ENCODE assay signal across 11 cellular contexts in the genomic region with DNA sequence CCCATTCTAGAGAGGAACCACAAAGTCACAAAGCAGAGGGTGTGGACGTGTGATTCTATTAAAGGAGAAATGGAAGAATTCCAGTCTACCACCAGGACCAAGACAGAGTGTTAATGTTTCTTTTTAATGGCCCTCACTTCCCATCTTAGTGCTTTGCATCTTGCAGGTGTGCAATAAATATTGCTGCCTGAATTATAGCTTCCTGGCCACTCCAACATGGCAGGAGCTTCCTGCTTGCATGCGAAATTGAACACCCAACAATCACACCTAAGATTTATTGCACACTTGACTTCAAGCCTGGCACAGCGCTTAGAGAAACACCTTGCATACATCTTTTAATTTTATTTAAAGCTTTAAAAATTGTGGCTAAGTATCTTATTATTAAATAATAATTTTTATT.
"Had no signal": no experiment of that assay in that cellular context is flagged by ENCODE, and none has a peak within 500 bp of the region (broad histone marks: within the 10 kb centered on the region; RNA-seq: fewer than 3 reads in every experiment).

No MANE protein-coding gene starts in this region.

- H3K27me3 Mint-ChIP-seq: activated CD4-positive, alpha-beta memory T cell treated with anti-CD3 and anti-CD28 coated beads, Interleukin-2, amount 10 ng/mL, durations not matched to agents 7 days and 5 days had no signal

- H3K4me3 Mint-ChIP-seq: activated CD4-positive, alpha-beta memory T cell treated with anti-CD3 and anti-CD28 coated beads, Interleukin-2, amount 10 ng/mL, durations not matched to agents 7 days and 5 days; activated naive CD8-positive, alpha-beta T cell treated with anti-CD3 and anti-CD28 coated beads for 36 hours; activated T-cell treated with anti-CD3 and anti-CD28 coated beads, Interleukin-2, amount 50 U/mL, for 72 hours; endodermal cell had no signal

- H3K27ac ChIP-seq: breast epithelium, hepatocyte, thyroid gland had no signal

- H3K27me3 ChIP-seq: breast epithelium, hepatocyte, thyroid gland had no signal

- H3K27ac Mint-ChIP-seq: activated CD4-positive, alpha-beta memory T cell treated with anti-CD3 and anti-CD28 coated beads, Interleukin-2, amount 10 ng/mL, durations not matched to agents 7 days and 5 days; activated naive CD8-positive, alpha-beta T cell treated with anti-CD3 and anti-CD28 coated beads for 36 hours; activated T-cell treated with anti-CD3 and anti-CD28 coated beads, Interleukin-2, amount 50 U/mL, for 72 hours; endodermal cell had no signal

- DNase-seq: activated CD4-positive, alpha-beta memory T cell treated with anti-CD3 and anti-CD28 coated beads, Interleukin-2, amount 10 ng/mL, durations not matched to agents 7 days and 5 days; activated gamma-delta T cell treated with Interleukin-2 at 50 U/mL for 16 hours; activated naive CD8-positive, alpha-beta T cell treated with anti-CD3 and anti-CD28 coated beads for 36 hours; activated T-cell treated with anti-CD3 and anti-CD28 coated beads, Interleukin-2, amount 50 U/mL, for 72 hours; dermis blood vessel endothelial cell; endodermal cell; erythroblast; T-helper 9 cell; thyroid gland had no signal

- ATAC-seq: activated T-cell treated with anti-CD3 and anti-CD28 coated beads, Interleukin-2, amount 50 U/mL, for 72 hours had no signal

- H3K9me3 Mint-ChIP-seq: activated CD4-positive, alpha-beta memory T cell treated with anti-CD3 and anti-CD28 coated beads, Interleukin-2, amount 10 ng/mL, durations not matched to agents 7 days and 5 days; activated naive CD8-positive, alpha-beta T cell treated with anti-CD3 and anti-CD28 coated beads for 36 hours had no signal

- H3K4me3 ChIP-seq: breast epithelium, hepatocyte, thyroid gland had no signal
